In the genomic region with DNA sequence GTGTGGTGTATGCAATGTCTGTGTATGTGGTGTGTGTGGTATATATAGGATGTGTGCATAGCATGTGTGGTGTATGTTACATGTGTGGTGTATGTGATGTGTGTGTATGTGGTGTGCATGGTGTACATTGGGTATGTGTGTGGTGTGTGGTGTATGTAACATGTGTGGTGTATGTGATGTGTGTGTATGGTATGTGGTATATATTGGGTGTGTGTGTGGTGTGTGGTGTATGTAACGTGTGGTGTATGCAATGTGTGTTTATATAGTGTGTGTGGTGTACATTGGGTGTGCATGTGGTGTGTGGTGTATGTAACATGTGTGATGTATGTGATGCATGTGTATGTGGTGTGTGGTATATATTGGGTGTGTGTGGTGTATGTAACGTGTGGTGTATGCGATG, we compare ENCODE assay signal across 26 cellular contexts.
"Had no signal": no experiment of that assay in that cellular context is flagged by ENCODE, and none has a peak within 500 bp of the region (broad histone marks: within the 10 kb centered on the region; RNA-seq: fewer than 3 reads in every experiment).

No MANE protein-coding gene starts in this region.

- H3K27me3 ChIP-seq: gastroesophageal sphincter, uterus had no signal

- H3K4me1 Mint-ChIP-seq: activated CD4-positive, alpha-beta T cell treated with anti-CD3 and anti-CD28 coated beads for 36 hours; activated CD8-positive, alpha-beta memory T cell treated with anti-CD3 and anti-CD28 coated beads, Interleukin-2, amount 10 ng/mL, durations not matched to agents 7 days and 5 days; activated naive CD4-positive, alpha-beta T cell treated with anti-CD3 and anti-CD28 coated beads, Interleukin-2, amount 50 U/mL, for 24 hours; activated naive CD8-positive, alpha-beta T cell treated with anti-CD3 and anti-CD28 coated beads, Interleukin-2, amount 50 U/mL, for 24 hours; mesothelial cell of epicardium; naive B cell had no signal

- H3K36me3 ChIP-seq: gastroesophageal sphincter, thoracic aorta, uterus had no signal

- FAIRE-seq: colon, endometrium, kidney had no signal

- H3K36me3 Mint-ChIP-seq: activated CD8-positive, alpha-beta memory T cell treated with anti-CD3 and anti-CD28 coated beads, Interleukin-2, amount 10 ng/mL, durations not matched to agents 7 days and 5 days; activated naive CD4-positive, alpha-beta T cell treated with anti-CD3 and anti-CD28 coated beads, Interleukin-2, amount 50 U/mL, for 24 hours; mesothelial cell of epicardium; naive B cell; type B pancreatic cell had no signal

- H3K79me2 ChIP-seq: parathyroid adenoma had no signal

- H3K27me3 Mint-ChIP-seq: activated CD4-positive, alpha-beta T cell treated with anti-CD3 and anti-CD28 coated beads for 36 hours; activated CD8-positive, alpha-beta memory T cell treated with anti-CD3 and anti-CD28 coated beads, Interleukin-2, amount 10 ng/mL, durations not matched to agents 7 days and 5 days; activated naive CD4-positive, alpha-beta T cell treated with anti-CD3 and anti-CD28 coated beads, Interleukin-2, amount 50 U/mL, for 24 hours; activated naive CD8-positive, alpha-beta T cell treated with anti-CD3 and anti-CD28 coated beads, Interleukin-2, amount 50 U/mL, for 24 hours; naive B cell; type B pancreatic cell had no signal

- H3K9me3 ChIP-seq: gastroesophageal sphincter, psoas muscle, thoracic aorta, uterus had no signal

- H3K4me3 ChIP-seq: gastroesophageal sphincter, psoas muscle, thoracic aorta, uterus had no signal

- H3K4me1 ChIP-seq: parathyroid adenoma, psoas muscle, uterus had no signal

- H3K9me3 Mint-ChIP-seq: activated naive CD4-positive, alpha-beta T cell treated with anti-CD3 and anti-CD28 coated beads, Interleukin-2, amount 50 U/mL, for 24 hours; activated naive CD8-positive, alpha-beta T cell treated with anti-CD3 and anti-CD28 coated beads, Interleukin-2, amount 50 U/mL, for 24 hours; activated T-helper 2 cell treated with anti-CD3 and anti-CD28 coated beads, Interferon-gamma antibody, Interleukin-2, Interleukin-4, amounts not matched to agents 10 μg/mL and 5 μg/mL and 100 μg/mL, durations not matched to agents 14 hours and 24 hours and 36 hours; mesothelial cell of epicardium; naive B cell; nephron progenitor cell; T-helper 2 cell treated with Interferon-gamma antibody and Interleukin-4, amounts not matched to agents 5 μg/mL and 100 μg/mL, for 36 hours; type B pancreatic cell had no signal

- ATAC-seq: activated CD4-positive, alpha-beta T cell treated with anti-CD3 and anti-CD28 coated beads for 36 hours; activated CD8-positive, alpha-beta memory T cell treated with anti-CD3 and anti-CD28 coated beads, Interleukin-2, amount 10 ng/mL, durations not matched to agents 7 days and 5 days; activated CD8-positive, alpha-beta T cell treated with anti-CD3 and anti-CD28 coated beads, Interleukin-2, amount 10 ng/mL, durations not matched to agents 7 days and 5 days; activated naive CD8-positive, alpha-beta T cell treated with anti-CD3 and anti-CD28 coated beads, Interleukin-2, amount 50 U/mL, for 24 hours; gastroesophageal sphincter; psoas muscle; stimulated activated naive CD8-positive, alpha-beta T cell treated with anti-CD3 and anti-CD28 coated beads, Interleukin-15, Interleukin-2, amounts not matched to agents 100 U/mL and 50 U/mL, for 24 hours had no signal

- DNase-seq: activated CD4-positive, alpha-beta T cell treated with anti-CD3 and anti-CD28 coated beads for 36 hours; activated CD4-positive, CD25-positive, alpha-beta regulatory T cell; activated CD8-positive, alpha-beta memory T cell treated with anti-CD3 and anti-CD28 coated beads, Interleukin-2, amount 10 ng/mL, durations not matched to agents 7 days and 5 days; activated CD8-positive, alpha-beta T cell treated with anti-CD3 and anti-CD28 coated beads, Interleukin-2, amount 10 ng/mL, durations not matched to agents 7 days and 5 days; activated naive CD8-positive, alpha-beta T cell treated with anti-CD3 and anti-CD28 coated beads, Interleukin-2, amount 50 U/mL, for 24 hours; activated T-cell treated with anti-CD3 and anti-CD28 coated beads, Interleukin-2, amount 50 U/mL, for 48 hours; effector CD8-positive, alpha-beta T cell; hippocampal formation; kidney; naive B cell; nephron progenitor cell; psoas muscle; stimulated activated CD4-positive, alpha-beta T cell treated with anti-CD3 and anti-CD28 coated beads, Interleukin-4, amount 100 ng/mL, for 1 hour; stimulated activated naive CD8-positive, alpha-beta T cell treated with anti-CD3 and anti-CD28 coated beads, Interleukin-15, Interleukin-2, amounts not matched to agents 100 U/mL and 50 U/mL, for 24 hours; T-helper 1 cell; uterus had no signal

- H3K27ac ChIP-seq: gastroesophageal sphincter, parathyroid adenoma, psoas muscle, thoracic aorta, uterus had no signal

- H2AFZ ChIP-seq: parathyroid adenoma had no signal

- H3K27ac Mint-ChIP-seq: activated CD4-positive, alpha-beta T cell treated with anti-CD3 and anti-CD28 coated beads for 36 hours; activated CD8-positive, alpha-beta memory T cell treated with anti-CD3 and anti-CD28 coated beads, Interleukin-2, amount 10 ng/mL, durations not matched to agents 7 days and 5 days; activated CD8-positive, alpha-beta T cell treated with anti-CD3 and anti-CD28 coated beads, Interleukin-2, amount 10 ng/mL, durations not matched to agents 7 days and 5 days; activated naive CD4-positive, alpha-beta T cell treated with anti-CD3 and anti-CD28 coated beads, Interleukin-2, amount 50 U/mL, for 24 hours; activated naive CD8-positive, alpha-beta T cell treated with anti-CD3 and anti-CD28 coated beads, Interleukin-2, amount 50 U/mL, for 24 hours; activated T-helper 2 cell treated with anti-CD3 and anti-CD28 coated beads, Interferon-gamma antibody, Interleukin-2, Interleukin-4, amounts not matched to agents 10 μg/mL and 5 μg/mL and 100 μg/mL, durations not matched to agents 14 hours and 24 hours and 36 hours; mesothelial cell of epicardium; naive B cell; nephron progenitor cell; T-helper 2 cell treated with Interferon-gamma antibody and Interleukin-4, amounts not matched to agents 5 μg/mL and 100 μg/mL, for 36 hours; type B pancreatic cell had no signal

- H3K4me3 Mint-ChIP-seq: activated CD4-positive, alpha-beta T cell treated with anti-CD3 and anti-CD28 coated beads for 36 hours; activated CD8-positive, alpha-beta memory T cell treated with anti-CD3 and anti-CD28 coated beads, Interleukin-2, amount 10 ng/mL, durations not matched to agents 7 days and 5 days; activated CD8-positive, alpha-beta T cell treated with anti-CD3 and anti-CD28 coated beads, Interleukin-2, amount 10 ng/mL, durations not matched to agents 7 days and 5 days; activated naive CD4-positive, alpha-beta T cell treated with anti-CD3 and anti-CD28 coated beads, Interleukin-2, amount 50 U/mL, for 24 hours; activated naive CD8-positive, alpha-beta T cell treated with anti-CD3 and anti-CD28 coated beads, Interleukin-2, amount 50 U/mL, for 24 hours; mesothelial cell of epicardium; naive B cell; nephron progenitor cell; T-helper 2 cell treated with Interferon-gamma antibody and Interleukin-4, amounts not matched to agents 5 μg/mL and 100 μg/mL, for 36 hours; type B pancreatic cell had no signal

- H3K9ac ChIP-seq: parathyroid adenoma had no signal
